ENCODE assay signal across 32 cellular contexts in the genomic region with DNA sequence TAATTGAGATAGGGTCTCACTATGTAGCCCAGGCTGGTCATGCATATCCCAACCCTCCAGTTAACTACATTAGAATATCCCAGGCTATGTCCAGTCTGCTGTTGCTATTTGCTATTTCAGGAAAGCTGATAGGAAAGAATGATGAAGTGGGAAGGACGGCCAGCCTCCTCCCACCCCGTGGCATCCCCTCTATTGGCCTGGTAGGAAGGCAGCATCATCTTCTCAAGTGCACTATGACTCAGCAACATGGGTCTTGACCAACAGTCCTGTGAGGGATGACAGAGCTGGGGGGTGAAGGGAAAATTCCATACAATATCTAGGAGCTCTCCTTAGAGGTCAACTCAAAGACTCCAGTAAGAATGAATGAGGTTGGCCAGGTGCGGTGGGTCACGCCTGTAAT. TPM values are rescaled to one million over a fixed set of nuclear protein-coding genes. Genes with fewer than 3 reads are reported as not detected.
DNase-seq lines count a peak whose midpoint lies in the region; ATAC-seq, FAIRE-seq and TF ChIP-seq lines count a peak whose summit lies in the region.
"Had no signal": no experiment of that assay in that cellular context is flagged by ENCODE, and none has a peak within 500 bp of the region (broad histone marks: within the 10 kb centered on the region; RNA-seq: fewer than 3 reads in every experiment).

No MANE protein-coding gene starts in this region.

- H3K27me3 ChIP-seq in HepG2 (ENCODE audit: control insufficient read depth in 1 of 2, insufficient read depth in 2 of 2, low read length in 2 of 2), result no peaks in the 10 kb centered on the region
- H3K27me3 ChIP-seq in right lobe of liver, result no peaks in the 10 kb centered on the region
- H3K27me3 ChIP-seq: BLaER1, gastrocnemius medialis, pancreas, right atrium auricular region, testis had no signal

- in situ Hi-C loops in HepG2 (cut with HindIII; ENCODE audit: extremely low pct_ligation_motif_present, low pct_unique_long_range_greater_than_20kb) (no loop called here), SK-MEL-5 (cut with HindIII; ENCODE audit: low pct_unique_long_range_greater_than_20kb, low sequenced_read_pairs) (no loop called here)

- DNase-seq in HepG2 (ENCODE audit: low spot score) (no peak), right lobe of liver (no peak), SK-MEL-5 (ENCODE audit: low read depth, low spot score) (peak; percentile 36), fibroblast of mammary gland (ENCODE audit: low read depth) (peak; percentile 30), urothelium cell line (ENCODE audit: low spot score) (peak; percentile 12), foreskin melanocyte (no peak)
- DNase-seq: ACHN; activated CD4-positive, alpha-beta T cell treated with anti-CD3 and anti-CD28 coated beads, Interleukin-2, amount 50 U/mL, for 1 hour; COR-L47; hippocampal formation; immature natural killer cell; Karpas-422; NCI-H1092; NCI-H187; NCI-H69; nephron progenitor cell; pancreas; SK-N-SH; stimulated activated CD4-positive, alpha-beta T cell treated with anti-CD3 and anti-CD28 coated beads, Interleukin-4, amount 100 ng/mL, for 1 hour; stimulated activated naive CD4-positive, alpha-beta T cell; testis had no signal

- H3K4me2 ChIP-seq in HepG2 (ENCODE audit: low read depth, low read length), result no peak overlapping the region
- H3K4me2 ChIP-seq: BLaER1, SK-N-SH had no signal

- H3K4me3 ChIP-seq in HepG2 (replicated peaks in 1 of 3; ENCODE audit: insufficient read depth in 1 of 3, low read depth in 2 of 3, low read length in 3 of 3) (no peak overlapping the region), right lobe of liver (no peak overlapping the region), fibroblast of mammary gland (ENCODE audit: control insufficient read depth, low read depth, low read length) (no peak overlapping the region)
- H3K4me3 ChIP-seq: BLaER1, gastrocnemius medialis, pancreas, right atrium auricular region, testis had no signal

- TF ChIP-seq CTCF in HepG2 (CRISPR knock-in tag; IDR thresholded peaks at IDR 0.05) (no peak), right lobe of liver (IDR thresholded peaks at IDR 0.05) (no peak), fibroblast of mammary gland (conservative IDR thresholded peaks at IDR 0.05; ENCODE audit: control insufficient read depth, insufficient read depth, low read depth, low read length) (no peak)

- TF ChIP-seq RAD21 in HepG2 (CRISPR knock-in tag; IDR thresholded peaks at IDR 0.05), result no peak

- H3K27ac ChIP-seq in HepG2 (ENCODE audit: extremely low read length, insufficient read depth, low read length) (no peak overlapping the region), right lobe of liver (no peak overlapping the region)
- H3K27ac ChIP-seq: BLaER1, epithelial cell of prostate, gastrocnemius medialis, pancreas, right atrium auricular region, RWPE1, testis had no signal

- no peak for TF ChIP-seq EP300 in HepG2 (IDR thresholded peaks at IDR 0.05; ENCODE audit: low read depth in 2 of 2, low read length in 2 of 2)
- no peak for TF ChIP-seq EP300 in HepG2 (CRISPR knock-in tag; IDR thresholded peaks at IDR 0.05; ENCODE audit: borderline replicate concordance)

- intact Hi-C loops in HepG2 (cut with micrococcal nuclease; ENCODE audit: unreplicated experiment), result no loop called here
- intact Hi-C loops in right lobe of liver (cut with DNase I), result no loop called here

- FAIRE-seq in HepG2 (lab: Jason Lieb, UNC) (no peak), urothelium cell line (lab: Jason Lieb, UNC) (no peak)
- FAIRE-seq: HTR-8/SVneo, pancreas had no signal

- H3K9ac ChIP-seq in HepG2 (ENCODE audit: insufficient read depth, low read depth, low read length), result no peak overlapping the region
- H3K9ac ChIP-seq: BLaER1, SK-N-SH had no signal

- no peak overlapping the region for H2AFZ ChIP-seq in HepG2 (ENCODE audit: low read length)

- POLR2A ChIA-PET in HepG2 (lab: Yijun Ruan, JAX), result no interaction called here

- WGBS in HepG2 (ENCODE audit: low lambda C conversion rate), result 25% methylated on average over 4 of the region's 4 CpGs
- WGBS in right lobe of liver (ENCODE audit: insufficient coverage, low coverage, low lambda C conversion rate, missing lambda C conversion rate), result 0% methylated on average over 1 of the region's 4 CpGs

- H3K4me1 ChIP-seq in HepG2 (ENCODE audit: insufficient read depth, low read length) (peaks cover 2% of the 10 kb centered on the region), right lobe of liver (peaks cover 0 to 5% (median 0%) of the 10 kb centered on the region in 4 donors)
- H3K4me1 ChIP-seq: BLaER1, gastrocnemius medialis, pancreas, right atrium auricular region, testis had no signal

- no peaks in the 10 kb centered on the region for H3K36me3 ChIP-seq in HepG2 (replicated peaks in 1 of 2; ENCODE audit: control insufficient read depth in 1 of 2, insufficient read depth in 2 of 2, low read length in 2 of 2)
- H3K36me3 ChIP-seq in right lobe of liver, result no peaks in the 10 kb centered on the region
- H3K36me3 ChIP-seq: BLaER1, gastrocnemius medialis, pancreas, right atrium auricular region had no signal

- no peak for ATAC-seq in HepG2
- ATAC-seq in right lobe of liver, result no peak
- ATAC-seq in HG02623 (IDR thresholded peaks at IDR 0.05; ENCODE audit: unreplicated experiment), result no peak
- ATAC-seq in HG03196 (IDR thresholded peaks at IDR 0.05; ENCODE audit: unreplicated experiment), result no peak
- ATAC-seq: activated T-helper 17 cell treated with anti-CD3 and anti-CD28 coated beads, Interleukin-2, amount 50 U/mL, for 72 hours; left lobe of liver; pancreas; WTC11 had no signal

- BruUV-seq in HepG2 (replicated peaks; lab: Mats Ljungman, UMichigan), result no TSS peak

- H3K9me3 ChIP-seq in HepG2 (ENCODE audit: low read length) (no peaks in the 10 kb centered on the region), right lobe of liver (no peaks in the 10 kb centered on the region)
- H3K9me3 ChIP-seq: gastrocnemius medialis, pancreas, right atrium auricular region, SK-N-SH, testis had no signal

- no peak for TF ChIP-seq POLR2A in HepG2 (IDR thresholded peaks at IDR 0.05; ENCODE audit: insufficient read depth in 1 of 2, low read depth in 2 of 2, low read length in 2 of 2)
- TF ChIP-seq POLR2A in right lobe of liver (IDR thresholded peaks at IDR 0.05), result no peak

- no peaks in the 10 kb centered on the region for H3K79me2 ChIP-seq in HepG2 (ENCODE audit: insufficient read depth, low read length)

- CTCF ChIA-PET in HepG2 (lab: Yijun Ruan, JAX; ENCODE audit: low intra/inter-chr PET ratio, low total read pairs), result no interaction called here

- H4K20me1 ChIP-seq in HepG2 (ENCODE audit: insufficient read depth, low read length), result no peaks in the 10 kb centered on the region
- H4K20me1 ChIP-seq: BLaER1 had no signal

TF ChIP-seq in HepG2, 621 proteins besides CTCF, POLR2A, EP300 and RAD21:
- no peak for TF ChIP-seq KAT7 (CRISPR knock-in tag; IDR thresholded peaks at IDR 0.05; ENCODE audit: borderline replicate concordance)
- TF ChIP-seq NFE2L2 (IDR thresholded peaks at IDR 0.05; ENCODE audit: low read length), result peak; percentile 67; the same call in 1 of the 2 replicates

RNA-seq across cellular contexts. Expression of a gene that starts 48.0 kb away (rescaled TPM):
- total RNA-seq in HepG2 (2016; rRNA removed; fragmentation: Illumina TruSeq; extraction: Trizol), result 9.6 and 11.3 TPM in 2 replicates
- total RNA-seq in HepG2 (2016; cell fraction: cytosol; rRNA removed; fragmentation: Illumina TruSeq; extraction: Trizol; ENCODE audit: low read depth), result 9.6 and 10.4 TPM in 2 replicates
- total RNA-seq in HepG2 (2016; cell fraction: insoluble cytoplasmic fraction; rRNA removed; fragmentation: Illumina TruSeq; extraction: Trizol), result 9.5 and 11.1 TPM in 2 replicates
- 8.4 and 8.8 TPM in 2 replicates for total RNA-seq in HepG2 (2016; cell fraction: membrane; rRNA removed; fragmentation: Illumina TruSeq; extraction: Trizol)
- total RNA-seq in HepG2 (2016; cell fraction: nucleus; rRNA removed; fragmentation: Illumina TruSeq; extraction: Trizol), result 13.9 and 19.2 TPM in 2 replicates
- 3.2 and 4.2 TPM in 2 replicates for polyA plus RNA-seq in HepG2 (2011; rRNA removed)
- 2.3 and 3.0 TPM in 2 replicates for polyA plus RNA-seq in HepG2 (2011; cell fraction: cytosol; rRNA removed)
- 2.0 and 2.6 TPM in 2 replicates for polyA plus RNA-seq in HepG2 (2011; cell fraction: nucleus; rRNA removed)
- 1.7 and 2.1 TPM in 2 replicates for polyA plus RNA-seq in HepG2 (2012)
- 0.64 and 0.85 TPM in 2 replicates for polyA plus RNA-seq in HepG2 (2016; cell fraction: cytosol; fragmentation: Illumina TruSeq; extraction: Trizol; ENCODE audit: low read depth)
- polyA plus RNA-seq in HepG2 (2016; cell fraction: insoluble cytoplasmic fraction; fragmentation: Illumina TruSeq; extraction: Trizol; ENCODE audit: low read depth), result 5.0 and 5.3 TPM in 2 replicates
- 2.2 and 2.4 TPM in 2 replicates for polyA plus RNA-seq in HepG2 (2016; cell fraction: membrane; fragmentation: Illumina TruSeq; extraction: Trizol; ENCODE audit: low read depth)
- 7.8 and 8.1 TPM in 2 replicates for polyA plus RNA-seq in HepG2 (2016; cell fraction: nucleus; fragmentation: Illumina TruSeq; extraction: Trizol; ENCODE audit: insufficient read depth, low read depth)
- 34.5 and 52.1 TPM in 2 replicates for polyA minus RNA-seq in HepG2 (2011; rRNA and poly(A)+ RNA removed; ENCODE audit: low replicate concordance)
- 6.2 and 7.2 TPM in 2 replicates for polyA minus RNA-seq in HepG2 (2011; cell fraction: cytosol; rRNA and poly(A)+ RNA removed)
- polyA minus RNA-seq in HepG2 (2011; cell fraction: nucleus; rRNA and poly(A)+ RNA removed), result 18.3 TPM in 2 replicates
- 1 to 10 TPM; 1.1 to 4.9 (median 3.8) TPM for total RNA-seq in right lobe of liver
- total RNA-seq in SK-MEL-5 (2014; rRNA removed; shearing (Covaris generic)), result 95.1 and 97.1 TPM in 2 replicates
- polyA plus RNA-seq in SK-MEL-5 (2015; cell fraction: cytosol; rRNA removed), result 52.0 and 73.6 TPM in 2 replicates
- 46.8 and 58.6 TPM in 2 replicates for polyA plus RNA-seq in SK-MEL-5 (2015; cell fraction: nucleus; rRNA removed)

Comparison
In these comparisons a context has a peak if more than half of its experiments do, and no peak if none do; other contexts are left out.
1. DNase-seq: peak in SK-MEL-5 (single experiment), fibroblast of mammary gland (single experiment) and urothelium cell line (single experiment); none in HepG2 (single experiment), right lobe of liver (0 of 3) and foreskin melanocyte (single experiment).